Comparison of ENCODE assay signal across 25 cellular contexts in genomic region chr12:24854017-24854416, GRCh38.
DNase-seq lines count a peak whose midpoint lies in the region; ATAC-seq, FAIRE-seq and TF ChIP-seq lines count a peak whose summit lies in the region.
"Had no signal": no experiment of that assay in that cellular context is flagged by ENCODE, and none has a peak within 500 bp of the region (broad histone marks: within the 10 kb centered on the region; RNA-seq: fewer than 3 reads in every experiment).

No MANE protein-coding gene starts in this region.

- no peaks in the 10 kb centered on the region for H3F3A ChIP-seq in neural cell (ENCODE audit: insufficient read depth, low read length, poor library complexity, severe bottlenecking)

- no peak overlapping the region for H3K4me3 Mint-ChIP-seq in activated CD4-positive, alpha-beta T cell treated with anti-CD3 and anti-CD28 coated beads, Interleukin-2, amount 10 ng/mL, durations not matched to agents 24 days and 14 days
- H3K4me3 Mint-ChIP-seq: activated T-helper 1 cell treated with anti-CD3 and anti-CD28 coated beads, Interleukin-12 subunit alpha, Interleukin-12 subunit beta, Interleukin-2, Interleukin-4 antibody, amounts not matched to agents 30 ng/mL and 10 ng/mL and 1 ng/mL, durations not matched to agents 14 hours and 24 hours and 36 hours; dendritic cell treated with granulocyte-macrophage colony-stimulating factor and Interleukin-4, amounts not matched to agents 40 ng/mL and 50 ng/mL, for 4 days; IgD-negative memory B cell had no signal

- no peak overlapping the region for H3K9ac ChIP-seq in HUES64 (ENCODE audit: low read depth, low read length)
- H3K9ac ChIP-seq in neural cell (ENCODE audit: low read length) = no peak overlapping the region
- H3K9ac ChIP-seq in kidney (ENCODE audit: low read length in 2 of 2) = no peak overlapping the region

- in situ Hi-C loops in brain microvascular endothelial cell (cut with HindIII; ENCODE audit: low pct_ligation_motif_present, low sequenced_read_pairs) = no loop called here

- DNase-seq in brain microvascular endothelial cell (no peak), kidney (no peak), HUDEP-2 (lab: John Stamatoyannopoulos, UW; ENCODE audit: unreplicated experiment in 76 of 76) (no peak)
- DNase-seq in activated CD4-positive, alpha-beta T cell treated with anti-CD3 and anti-CD28 coated beads, Interleukin-2, amount 10 ng/mL, durations not matched to agents 24 days and 14 days = no peak
- DNase-seq: activated CD4-positive, alpha-beta T cell treated with anti-CD3 and anti-CD28 coated beads for 4 hours; activated naive CD4-positive, alpha-beta T cell treated with anti-CD3 and anti-CD28 coated beads, Interleukin-2, amount 50 U/mL, for 16 hours; anterior cingulate cortex; BE2C; caudate nucleus; COR-L47; islet precursor cell; NCI-H1436; NCI-H524 treated with DMSO at 0.1 percent for 48 hours; psoas muscle; T-helper 2 cell; upper lobe of left lung had no signal

- H3K27me3 ChIP-seq in ACC112 (ENCODE audit: insufficient read depth, low read length) (no peaks in the 10 kb centered on the region), HUES64 (ENCODE audit: insufficient read depth, low read length) (no peaks in the 10 kb centered on the region), brain microvascular endothelial cell (replicated peaks) (no peaks in the 10 kb centered on the region), neural cell (ENCODE audit: insufficient read depth, low read depth, low read length) (no peaks in the 10 kb centered on the region)
- H3K27me3 ChIP-seq: BE2C, upper lobe of left lung had no signal

- peak; percentile 77 for TF ChIP-seq EP300 in neural cell (conservative IDR thresholded peaks at IDR 0.05; ENCODE audit: poor library complexity, severe bottlenecking)

- H3K27me3 Mint-ChIP-seq in activated CD4-positive, alpha-beta T cell treated with anti-CD3 and anti-CD28 coated beads, Interleukin-2, amount 10 ng/mL, durations not matched to agents 24 days and 14 days = no peaks in the 10 kb centered on the region
- H3K27me3 Mint-ChIP-seq: dendritic cell treated with granulocyte-macrophage colony-stimulating factor and Interleukin-4, amounts not matched to agents 40 ng/mL and 50 ng/mL, for 4 days; IgD-negative memory B cell had no signal

- no peak overlapping the region for H3K4me3 ChIP-seq in ACC112 (ENCODE audit: low read depth, low read length)
- no peak overlapping the region for H3K4me3 ChIP-seq in HUES64 (ENCODE audit: low read length)
- H3K4me3 ChIP-seq in brain microvascular endothelial cell (ENCODE audit: low read depth, low read length) = no peak overlapping the region
- no peak overlapping the region for H3K4me3 ChIP-seq in neural cell (ENCODE audit: low read length)
- H3K4me3 ChIP-seq in kidney (ENCODE audit: low read length in 2 of 2) = no peak overlapping the region
- H3K4me3 ChIP-seq: A549, GM12878, psoas muscle, upper lobe of left lung had no signal

- H3K9me2 ChIP-seq in neural cell (ENCODE audit: insufficient read depth, low read length) = no peaks in the 10 kb centered on the region

- no peaks in the 10 kb centered on the region for H3K9me3 Mint-ChIP-seq in activated CD4-positive, alpha-beta T cell treated with anti-CD3 and anti-CD28 coated beads, Interleukin-2, amount 10 ng/mL, durations not matched to agents 24 days and 14 days
- H3K9me3 Mint-ChIP-seq: dendritic cell treated with granulocyte-macrophage colony-stimulating factor and Interleukin-4, amounts not matched to agents 40 ng/mL and 50 ng/mL, for 4 days had no signal

- peaks cover 9% of the 10 kb centered on the region for H3K36me3 Mint-ChIP-seq in activated CD4-positive, alpha-beta T cell treated with anti-CD3 and anti-CD28 coated beads, Interleukin-2, amount 10 ng/mL, durations not matched to agents 24 days and 14 days (ENCODE audit: low read depth)

- H3K79me2 ChIP-seq in ACC112 (ENCODE audit: control insufficient read depth, insufficient read depth, low read length, unreplicated experiment) (peaks cover 7% of the 10 kb centered on the region), neural cell (replicated peaks; ENCODE audit: insufficient read depth, low read length) (no peaks in the 10 kb centered on the region)

- no peak overlapping the region for H3K27ac Mint-ChIP-seq in activated CD4-positive, alpha-beta T cell treated with anti-CD3 and anti-CD28 coated beads, Interleukin-2, amount 10 ng/mL, durations not matched to agents 24 days and 14 days
- H3K27ac Mint-ChIP-seq: activated T-helper 1 cell treated with anti-CD3 and anti-CD28 coated beads, Interleukin-12 subunit alpha, Interleukin-12 subunit beta, Interleukin-2, Interleukin-4 antibody, amounts not matched to agents 30 ng/mL and 10 ng/mL and 1 ng/mL, durations not matched to agents 14 hours and 24 hours and 36 hours; dendritic cell treated with granulocyte-macrophage colony-stimulating factor and Interleukin-4, amounts not matched to agents 40 ng/mL and 50 ng/mL, for 4 days; IgD-negative memory B cell had no signal

- intact Hi-C loops in activated CD4-positive, alpha-beta T cell treated with anti-CD3 and anti-CD28 coated beads, Interleukin-2, amount 10 ng/mL, durations not matched to agents 24 days and 14 days (cut with micrococcal nuclease) = loop anchor here (5.0 kb wide), 1 partner anchor 278 kb away; no protein-coding TSS in a partner anchor
- intact Hi-C loops in kidney (cut with DNase I) = no loop called here

- ATAC-seq in GM19328 (IDR thresholded peaks at IDR 0.05; ENCODE audit: unreplicated experiment) = no peak
- ATAC-seq: A549, GM12878, psoas muscle had no signal

- no peaks in the 10 kb centered on the region for H4K20me1 ChIP-seq in neural cell (ENCODE audit: insufficient read depth)

- H3K4me1 Mint-ChIP-seq in activated CD4-positive, alpha-beta T cell treated with anti-CD3 and anti-CD28 coated beads, Interleukin-2, amount 10 ng/mL, durations not matched to agents 24 days and 14 days = peaks cover 19% of the 10 kb centered on the region

- H3K9me3 ChIP-seq in HUES64 (ENCODE audit: insufficient read depth, low read depth, low read length) (peaks cover 18% of the 10 kb centered on the region), neural cell (ENCODE audit: low read length) (peaks cover 4% of the 10 kb centered on the region), kidney (ENCODE audit: control insufficient read depth in 1 of 2, low read length in 2 of 2) (no peaks in the 10 kb centered on the region)
- H3K9me3 ChIP-seq: A549, BE2C, psoas muscle, upper lobe of left lung had no signal

- H2AFZ ChIP-seq in ACC112 (ENCODE audit: low read length, unreplicated experiment) = no peak overlapping the region
- no peak overlapping the region for H2AFZ ChIP-seq in neural cell (ENCODE audit: low read depth, low read length)

- H3K4me2 ChIP-seq in neural cell (ENCODE audit: low read length) = no peak overlapping the region
- H3K4me2 ChIP-seq: A549 had no signal

- H3K4me1 ChIP-seq in ACC112 (ENCODE audit: control insufficient read depth, insufficient read depth, low read length, unreplicated experiment) = peaks cover 40% of the 10 kb centered on the region
- H3K4me1 ChIP-seq in HUES64 (ENCODE audit: insufficient read depth, low read length) = peaks cover 19% of the 10 kb centered on the region
- no peaks in the 10 kb centered on the region for H3K4me1 ChIP-seq in kidney (ENCODE audit: control insufficient read depth in 1 of 2, insufficient read depth in 1 of 2, low read depth in 1 of 2, low read length in 2 of 2)
- H3K4me1 ChIP-seq: psoas muscle, upper lobe of left lung had no signal

- H3K36me3 ChIP-seq in ACC112 (ENCODE audit: insufficient read depth, low read length) (peaks cover 15% of the 10 kb centered on the region), HUES64 (ENCODE audit: insufficient read depth, low read length) (peaks cover 59% of the 10 kb centered on the region), brain microvascular endothelial cell (replicated peaks) (peaks cover under 1% of the 10 kb centered on the region), neural cell (ENCODE audit: insufficient read depth, low read length) (no peaks in the 10 kb centered on the region), kidney (ENCODE audit: control insufficient read depth in 1 of 2, insufficient read depth in 2 of 2, low read length in 2 of 2) (no peaks in the 10 kb centered on the region)

- 74% methylated on average over 1 of the region's 1 CpG for WGBS in HUES64

- H3K27ac ChIP-seq in ACC112 (ENCODE audit: low read depth, low read length) (peak overlapping the region; percentile 35), HUES64 (ENCODE audit: low read depth, low read length) (peak overlapping the region; percentile 37; the same call in 1 of the 2 replicates), brain microvascular endothelial cell (peak overlapping the region; percentile 98), neural cell (ENCODE audit: low read length) (peak overlapping the region; percentile 6), kidney (ENCODE audit: low read depth in 2 of 2, low read length in 2 of 2) (no peak overlapping the region)
- H3K27ac ChIP-seq: A549, psoas muscle, upper lobe of left lung had no signal

- FAIRE-seq in kidney (lab: Jason Lieb, UNC) = no peak
- FAIRE-seq: A549, GM12878 had no signal

- TF ChIP-seq CTCF in brain microvascular endothelial cell (IDR thresholded peaks at IDR 0.05; ENCODE audit: low read depth, low read length, missing control alignments) = no peak
- TF ChIP-seq CTCF in neural cell (IDR thresholded peaks at IDR 0.05; ENCODE audit: poor library complexity, severe bottlenecking) = no peak
- TF ChIP-seq CTCF in kidney (IDR thresholded peaks at IDR 0.05; ENCODE audit: borderline replicate concordance, extremely low read depth, insufficient read depth) = no peak

- TF ChIP-seq RAD21 in neural cell (conservative IDR thresholded peaks at IDR 0.05) = no peak

TF ChIP-seq in neural cell, 6 proteins besides CTCF, POLR2A, EP300 and RAD21 (continues in another document):
- TF ChIP-seq TAF1 (IDR thresholded peaks at IDR 0.05; ENCODE audit: low read depth) = no peak

Comparison
In these comparisons a context has a peak if more than half of its experiments do, and no peak if none do; other contexts are left out.
1. H3K27ac ChIP-seq: peak in ACC112 (single experiment), HUES64 (single experiment), brain microvascular endothelial cell (single experiment) and neural cell (single experiment); none in kidney (0 of 2).